Comparison of ENCODE assay signal across 4 cellular contexts in genomic region chr10:105751688-105752087, GRCh38.
"Had no signal": no experiment of that assay in that cellular context is flagged by ENCODE, and none has a peak within 500 bp of the region (broad histone marks: within the 10 kb centered on the region; RNA-seq: fewer than 3 reads in every experiment).

No MANE protein-coding gene starts in this region.

- DNase-seq: H9, HCEC 1CT, IMR-90 had no signal

- H2AFZ ChIP-seq: GM23338 had no signal

- ATAC-seq: GM23338 had no signal

- H3K27ac Mint-ChIP-seq: GM23338 had no signal

- H3K9me3 Mint-ChIP-seq: GM23338, H9 had no signal

- H3K4me2 ChIP-seq: GM23338 had no signal

- H3K4me3 ChIP-seq: GM23338 had no signal

- H3K4me3 Mint-ChIP-seq: GM23338, H9 had no signal
